In genomic region chr1:26771643-26772321, GRCh38 we compare ENCODE assay signal across 8 cellular contexts. TPM values are rescaled to one million over a fixed set of nuclear protein-coding genes. Genes with fewer than 3 reads are reported as not detected.
DNase-seq lines count a peak whose midpoint lies in the region; ATAC-seq and TF ChIP-seq lines count a peak whose summit lies in the region.

No MANE protein-coding gene starts in this region.

- peak overlapping the region; percentile 97 for H3K4ac ChIP-seq in IMR-90 (ENCODE audit: low read depth, low read length)

- H3K27ac Mint-ChIP-seq in stimulated activated naive B cell treated with anti-CD40 and anti-IgM and Interleukin-4, amounts not matched to agents 10 μg/mL and 1 μg/mL and 100 μg/mL, for 72 hours = peak overlapping the region; percentile 79

- WGBS in IMR-90 (ENCODE audit: extremely low coverage in 2 of 2, insufficient read length in 1 of 2), 2 experiments = no CpG with 5 or more reads among the region's 2 CpGs

- CTCF ChIA-PET in IMR-90 (lab: Yijun Ruan, JAX) = interaction anchor here (1.1 kb wide), 1 partner anchor 80 kb away, joined by 3 read pairs; no protein-coding TSS in a partner anchor

- H2BK5ac ChIP-seq in IMR-90 (ENCODE audit: low read depth, low read length, poor library complexity, severe bottlenecking) = peak overlapping the region; percentile 99

- peak overlapping the region; percentile 49; the same call in 1 of the 2 replicates for H3K4me2 ChIP-seq in IMR-90 (ENCODE audit: low read depth, low read length)

- H4K20me1 ChIP-seq in IMR-90 (ENCODE audit: insufficient read depth, low read length) = peaks cover 28% of the 10 kb centered on the region

- H3K4me3 ChIP-seq in IMR-90 (ENCODE audit: insufficient read depth, low read depth, low read length) = no peak overlapping the region
- no peak overlapping the region for H3K4me3 ChIP-seq in ascending aorta

- H3K56ac ChIP-seq in IMR-90 (ENCODE audit: extremely low read depth, insufficient read depth, low read length) = peak overlapping the region; percentile 78

- in situ Hi-C loops in IMR-90 (cut with MboI; ENCODE audit: low sequenced_read_pairs) = no loop called here

- H3K23ac ChIP-seq in IMR-90 (ENCODE audit: low read depth, low read length) = peak overlapping the region; percentile 89

- DNase-seq in DMS53 treated with DMSO at 0.1 percent for 48 hours (lab: John Stamatoyannopoulos, UW; ENCODE audit: unreplicated experiment) (peak; percentile 64), IMR-90 (peak; percentile 99), ascending aorta (ENCODE audit: low spot score in 2 of 2) (peak in 1 of 2 donors; percentile 79), iPS-NIHi7 (ENCODE audit: extremely low spot score) (peak; percentile 48)
- DNase-seq in stimulated activated naive B cell treated with anti-CD40 and anti-IgM and Interleukin-4, amounts not matched to agents 10 μg/mL and 1 μg/mL and 100 μg/mL, for 72 hours = peak; percentile 21

- no peaks in the 10 kb centered on the region for H3K27me3 Mint-ChIP-seq in stimulated activated naive B cell treated with anti-CD40 and anti-IgM and Interleukin-4, amounts not matched to agents 10 μg/mL and 1 μg/mL and 100 μg/mL, for 72 hours

- peak overlapping the region; percentile 58 for H2AFZ ChIP-seq in IMR-90 (replicated peaks; ENCODE audit: low read length, poor library complexity)

- intact Hi-C loops in IMR-90 (cut with micrococcal nuclease) = loop anchor here (1.0 kb wide), 2 partner anchors 16 to 73 kb away; partner anchors contain the start of gene PIGV
- intact Hi-C loops in ascending aorta (cut with DNase I) = loop anchor here (2.0 to 5.0 kb wide), 2 partner anchors 15 to 74 kb away; partner anchors contain the start of genes ARID1A and PIGV

- no peak overlapping the region for H3K4me3 Mint-ChIP-seq in stimulated activated naive B cell treated with anti-CD40 and anti-IgM and Interleukin-4, amounts not matched to agents 10 μg/mL and 1 μg/mL and 100 μg/mL, for 72 hours

- ATAC-seq in IMR-90 (ENCODE audit: low read depth) (peak; percentile 83), GM21381 (IDR thresholded peaks at IDR 0.05; ENCODE audit: unreplicated experiment) (no peak), HG02973 (IDR thresholded peaks at IDR 0.05; ENCODE audit: unreplicated experiment) (no peak), HG03139 (IDR thresholded peaks at IDR 0.05; ENCODE audit: unreplicated experiment) (no peak)
- ATAC-seq in stimulated activated naive B cell treated with anti-CD40 and anti-IgM and Interleukin-4, amounts not matched to agents 10 μg/mL and 1 μg/mL and 100 μg/mL, for 72 hours (replicated peaks) = peak; percentile 85 to 93

- peak overlapping the region; percentile 91 for H2AK9ac ChIP-seq in IMR-90 (replicated peaks; ENCODE audit: low read depth, low read length, poor library complexity)

- peak overlapping the region; percentile 91 for H2BK20ac ChIP-seq in IMR-90 (ENCODE audit: low read depth, low read length)

- peaks cover 45 to 73% of the 10 kb centered on the region in 2 experiments for H3K79me1 ChIP-seq in IMR-90 (ENCODE audit: low read depth in 1 of 2, low read length in 2 of 2)

- H4K91ac ChIP-seq in IMR-90 (ENCODE audit: insufficient read depth, low read depth, low read length) = peak overlapping the region; percentile 92

- TF ChIP-seq RAD21 in IMR-90 (IDR thresholded peaks at IDR 0.05; ENCODE audit: low read length) = peak; percentile 7; the same call in 1 of the 2 replicates

- H3K27me3 ChIP-seq in IMR-90 (ENCODE audit: control insufficient read depth, insufficient read depth, low read length) = no peaks in the 10 kb centered on the region
- no peaks in the 10 kb centered on the region for H3K27me3 ChIP-seq in ascending aorta

- H4K8ac ChIP-seq in IMR-90 (ENCODE audit: low read depth in 2 of 2, low read length in 2 of 2) = peak overlapping the region; percentile 45 to 95

- peak overlapping the region; percentile 84; the same call in 2 of the 3 replicates for H2BK15ac ChIP-seq in IMR-90 (ENCODE audit: low read depth, low read length)

- H3K36me3 Mint-ChIP-seq in stimulated activated naive B cell treated with anti-CD40 and anti-IgM and Interleukin-4, amounts not matched to agents 10 μg/mL and 1 μg/mL and 100 μg/mL, for 72 hours = peaks cover 59 to 79% of the 10 kb centered on the region in 2 donors

- peaks cover 19 to 21% of the 10 kb centered on the region in 2 donors for H3K4me1 Mint-ChIP-seq in stimulated activated naive B cell treated with anti-CD40 and anti-IgM and Interleukin-4, amounts not matched to agents 10 μg/mL and 1 μg/mL and 100 μg/mL, for 72 hours

- H3K9me3 ChIP-seq in IMR-90 (ENCODE audit: control insufficient read depth, insufficient read depth, low read length) (no peaks in the 10 kb centered on the region), ascending aorta (no peaks in the 10 kb centered on the region)

- H3K9me3 Mint-ChIP-seq in stimulated activated naive B cell treated with anti-CD40 and anti-IgM and Interleukin-4, amounts not matched to agents 10 μg/mL and 1 μg/mL and 100 μg/mL, for 72 hours = no peaks in the 10 kb centered on the region

- peak; percentile 60; the same call in 1 of the 2 replicates for TF ChIP-seq POLR2A in IMR-90 (IDR thresholded peaks at IDR 0.05; ENCODE audit: low read depth, low read length)

- peak overlapping the region; percentile 96 for H3K14ac ChIP-seq in IMR-90 (replicated peaks; ENCODE audit: low read depth, low read length)

- H3K27ac ChIP-seq in IMR-90 (ENCODE audit: insufficient read depth, low read length) (peak overlapping the region; percentile 96), ascending aorta (peak overlapping the region; percentile 79 to 86)

- BruUV-seq in IMR-90 (replicated peaks; lab: Mats Ljungman, UMichigan) = no TSS peak

- H4K5ac ChIP-seq in IMR-90 (ENCODE audit: low read depth, low read length) = peak overlapping the region; percentile 72

- peaks cover 66% of the 10 kb centered on the region for H3K36me3 ChIP-seq in IMR-90 (ENCODE audit: control insufficient read depth, insufficient read depth, low read length)
- peaks cover 57 to 90% of the 10 kb centered on the region in 2 donors for H3K36me3 ChIP-seq in ascending aorta

- POLR2A ChIA-PET in IMR-90 (lab: Charles Lee; ENCODE audit: unreplicated experiment) = interaction anchor here (1.0 kb wide), 1 partner anchor 74 kb away, joined by 3 read pairs; no protein-coding TSS in a partner anchor

- peak overlapping the region; percentile 94 for H2BK120ac ChIP-seq in IMR-90 (ENCODE audit: low read depth, low read length)

- peaks cover 37% of the 10 kb centered on the region for H3K4me1 ChIP-seq in IMR-90 (ENCODE audit: control insufficient read depth, insufficient read depth, low read length)
- peaks cover 10 to 36% of the 10 kb centered on the region in 2 donors for H3K4me1 ChIP-seq in ascending aorta

- TF ChIP-seq CTCF in IMR-90 (conservative IDR thresholded peaks at IDR 0.05; ENCODE audit: low read depth, low read length) (no peak), ascending aorta (IDR thresholded peaks at IDR 0.05) (no peak)

- H3K9ac ChIP-seq in IMR-90 (ENCODE audit: low read depth, low read length) = 0 out of 2 replicates have a peak overlapping the region, but pooled peaks have one; percentile 5

- H3K9me1 ChIP-seq in IMR-90 (ENCODE audit: insufficient read depth, low read length) = peaks cover 40% of the 10 kb centered on the region

- peak overlapping the region; percentile 96 for H2AK5ac ChIP-seq in IMR-90 (ENCODE audit: low read depth, low read length)

- H3K18ac ChIP-seq in IMR-90 (ENCODE audit: low read depth, low read length) = peak overlapping the region; percentile 86

- dilution Hi-C loops in IMR-90 (cut with HindIII; ENCODE audit: low sequenced_read_pairs, unreplicated experiment) = no loop called here

TF ChIP-seq in IMR-90, 13 proteins besides CTCF, POLR2A, EP300 and RAD21 (continues in another document):
- peak; percentile 53; the same call in 1 of the 2 replicates for TF ChIP-seq MAZ (IDR thresholded peaks at IDR 0.05; ENCODE audit: borderline replicate concordance, low read depth, low read length)
- no peak for TF ChIP-seq RCOR1 (IDR thresholded peaks at IDR 0.05; ENCODE audit: insufficient replicate concordance, low read length)
- peak; percentile 90 for TF ChIP-seq NFE2L2 (IDR thresholded peaks at IDR 0.05; ENCODE audit: low read depth, low read length)
- TF ChIP-seq SMC3 (IDR thresholded peaks at IDR 0.05; ENCODE audit: low read depth, low read length) = no peak
- TF ChIP-seq RFX5 (IDR thresholded peaks at IDR 0.05; ENCODE audit: low read depth, low read length) = no peak
- peak; percentile 37; the same call in 1 of the 2 replicates for TF ChIP-seq MXI1 (IDR thresholded peaks at IDR 0.05; ENCODE audit: borderline replicate concordance, low read depth, low read length)
- TF ChIP-seq ELK1 (IDR thresholded peaks at IDR 0.05; ENCODE audit: borderline replicate concordance, low read depth, low read length) = no peak
- no peak; the same call in 1 of the 2 replicates for TF ChIP-seq CEBPB (IDR thresholded peaks at IDR 0.05; ENCODE audit: low read depth, low read length)
- TF ChIP-seq MAFK (IDR thresholded peaks at IDR 0.05; ENCODE audit: low read depth, low read length) = no peak
- no peak for TF ChIP-seq USF2 (IDR thresholded peaks at IDR 0.05; ENCODE audit: low read depth, low read length)

RNA-seq across cellular contexts. Expression of gene PIGV, which starts 16.0 kb away (rescaled TPM):
- 8.6 and 10.6 TPM in 2 replicates for total RNA-seq in IMR-90 (2012; rRNA removed)
- polyA plus RNA-seq in IMR-90 (2012; rRNA removed) = 6.9 and 7.2 TPM in 2 replicates
- 7.4 and 11.3 TPM in 2 replicates for polyA plus RNA-seq in IMR-90 (2012; cell fraction: cytosol; rRNA removed)
- polyA plus RNA-seq in IMR-90 (2012; cell fraction: nucleus; rRNA removed; ENCODE audit: low replicate concordance) = 10.5 and 15.8 TPM in 2 replicates
- 8.8 TPM for total RNA-seq in ascending aorta

RNA-seq across cellular contexts. Expression of gene ZDHHC18, which starts 54.7 kb away (rescaled TPM):
- total RNA-seq in IMR-90 (2012; rRNA removed) (9.4 and 12.5 TPM in 2 replicates), ascending aorta (36.0 TPM)
- 37.0 and 38.4 TPM in 2 replicates for polyA plus RNA-seq in IMR-90 (2012; rRNA removed)
- polyA plus RNA-seq in IMR-90 (2012; cell fraction: cytosol; rRNA removed) = 16.2 and 37.8 TPM in 2 replicates
- 40.6 and 50.7 TPM in 2 replicates for polyA plus RNA-seq in IMR-90 (2012; cell fraction: nucleus; rRNA removed; ENCODE audit: low replicate concordance)

Comparison
In these comparisons a context has a peak if more than half of its experiments do, and no peak if none do; other contexts are left out.
1. ATAC-seq: peak in IMR-90 (single experiment) and stimulated activated naive B cell treated with anti-CD40 and anti-IgM and Interleukin-4, amounts not matched to agents 10 μg/mL and 1 μg/mL and 100 μg/mL, for 72 hours (2 of 2); none in GM21381 (single experiment), HG02973 (single experiment) and HG03139 (single experiment).